In genomic region chr6:152636675-152637421, GRCh38 we compare ENCODE assay signal across 8 cellular contexts. TPM values are rescaled to one million over a fixed set of nuclear protein-coding genes. Genes with fewer than 3 reads are reported as not detected.
DNase-seq lines count a peak whose midpoint lies in the region; ATAC-seq, FAIRE-seq and TF ChIP-seq lines count a peak whose summit lies in the region.

TSS of gene SYNE1 (minus strand) at chr6:152637362. CDS start at chr6:152628331, 9,031 bp downstream.

- H2AFZ ChIP-seq in HepG2 (ENCODE audit: low read length) = no peak within 1 kb of the TSS

- H3K4me2 ChIP-seq in HepG2 (ENCODE audit: low read depth, low read length) = peak within 1 kb of the TSS; percentile 39

- no peaks in the 10 kb centered on the region for H3K36me3 ChIP-seq in BJ (ENCODE audit: control insufficient read depth, insufficient read depth, low read length)
- H3K36me3 ChIP-seq in HepG2 (replicated peaks in 1 of 2; ENCODE audit: control insufficient read depth in 1 of 2, insufficient read depth in 2 of 2, low read length in 2 of 2) = no peaks in the 10 kb centered on the region
- no peaks in the 10 kb centered on the region for H3K36me3 ChIP-seq in stomach smooth muscle (ENCODE audit: control insufficient read depth in 2 of 2, insufficient read depth in 2 of 2, low read length in 2 of 2)

- peak within 1 kb of the TSS; percentile 78 for H3K4me3 Mint-ChIP-seq in dendritic cell treated with granulocyte-macrophage colony-stimulating factor and Interleukin-4, amounts not matched to agents 40 ng/mL and 50 ng/mL, for 4 days

- CTCF ChIA-PET in BJ (lab: Yijun Ruan, JAX) = interaction anchor here (1.4 kb wide), 1 partner anchor 85 kb away, joined by 8 read pairs; no protein-coding TSS in a partner anchor
- CTCF ChIA-PET in HepG2 (lab: Yijun Ruan, JAX; ENCODE audit: low intra/inter-chr PET ratio, low total read pairs) = no interaction called here

- DNase-seq in BJ (ENCODE audit: low read depth) (no peak), RPMI7951 (ENCODE audit: low read depth) (peak; percentile 45), HepG2 (ENCODE audit: low spot score) (no peak), NOMO-1 (lab: John Stamatoyannopoulos, UW; ENCODE audit: unreplicated experiment in 2 of 2) (no peak), DMS153 (lab: John Stamatoyannopoulos, UW) (no peak)

- no peaks in the 10 kb centered on the region for H4K20me1 ChIP-seq in HepG2 (ENCODE audit: insufficient read depth, low read length)

- intact Hi-C loops in dendritic cell treated with granulocyte-macrophage colony-stimulating factor and Interleukin-4, amounts not matched to agents 40 ng/mL and 50 ng/mL, for 4 days (cut with micrococcal nuclease) = no loop called here
- intact Hi-C loops in HepG2 (cut with micrococcal nuclease; ENCODE audit: unreplicated experiment) = no loop called here

- H3K9me3 ChIP-seq in HepG2 (ENCODE audit: low read length) = no peaks in the 10 kb centered on the region
- H3K9me3 ChIP-seq in stomach smooth muscle (ENCODE audit: control insufficient read depth in 2 of 2, low read length in 2 of 2) = no peaks in the 10 kb centered on the region

- TF ChIP-seq RAD21 in HepG2 (CRISPR knock-in tag; IDR thresholded peaks at IDR 0.05) = no peak

- no peak within 1 kb of the TSS for H3K9ac ChIP-seq in HepG2 (ENCODE audit: insufficient read depth, low read depth, low read length)
- H3K9ac ChIP-seq in stomach smooth muscle (ENCODE audit: low read length in 2 of 2) = peak within 1 kb of the TSS; percentile 56 to 60

- H3K36me3 Mint-ChIP-seq in dendritic cell treated with granulocyte-macrophage colony-stimulating factor and Interleukin-4, amounts not matched to agents 40 ng/mL and 50 ng/mL, for 4 days (ENCODE audit: low read depth) = no peaks in the 10 kb centered on the region

- H3K4me1 ChIP-seq in HepG2 (ENCODE audit: insufficient read depth, low read length) (no peaks in the 10 kb centered on the region), stomach smooth muscle (ENCODE audit: control insufficient read depth, insufficient read depth, low read length) (peaks cover 10% of the 10 kb centered on the region)

- peak within 1 kb of the TSS; percentile 72 for H3K27ac Mint-ChIP-seq in dendritic cell treated with granulocyte-macrophage colony-stimulating factor and Interleukin-4, amounts not matched to agents 40 ng/mL and 50 ng/mL, for 4 days

- H3K4me1 Mint-ChIP-seq in dendritic cell treated with granulocyte-macrophage colony-stimulating factor and Interleukin-4, amounts not matched to agents 40 ng/mL and 50 ng/mL, for 4 days (ENCODE audit: low read depth) = peaks cover 28% of the 10 kb centered on the region

- TF ChIP-seq POLR2A in HepG2 (IDR thresholded peaks at IDR 0.05; ENCODE audit: insufficient read depth in 1 of 2, low read depth in 2 of 2, low read length in 2 of 2) = no peak

- no peak for TF ChIP-seq CTCF in BJ (IDR thresholded peaks at IDR 0.05; ENCODE audit: insufficient read depth, low read depth, low read length)
- no peak for TF ChIP-seq CTCF in HepG2 (CRISPR knock-in tag; IDR thresholded peaks at IDR 0.05)

- BruUV-seq in HepG2 (replicated peaks; lab: Mats Ljungman, UMichigan) = no TSS peak

- H3K27me3 ChIP-seq in BJ (ENCODE audit: control insufficient read depth, insufficient read depth, low read length) (no peaks in the 10 kb centered on the region), HepG2 (ENCODE audit: control insufficient read depth in 1 of 2, insufficient read depth in 2 of 2, low read length in 2 of 2) (peaks cover 9 to 39% of the 10 kb centered on the region in 2 experiments), stomach smooth muscle (ENCODE audit: control insufficient read depth in 1 of 2, insufficient read depth in 2 of 2, low read length in 2 of 2) (no peaks in the 10 kb centered on the region)

- no peaks in the 10 kb centered on the region for H3K9me3 Mint-ChIP-seq in dendritic cell treated with granulocyte-macrophage colony-stimulating factor and Interleukin-4, amounts not matched to agents 40 ng/mL and 50 ng/mL, for 4 days

- FAIRE-seq in HepG2 (lab: Jason Lieb, UNC) = no peak

- no peak for TF ChIP-seq EP300 in HepG2 (IDR thresholded peaks at IDR 0.05; ENCODE audit: low read depth in 2 of 2, low read length in 2 of 2)
- TF ChIP-seq EP300 in HepG2 (CRISPR knock-in tag; IDR thresholded peaks at IDR 0.05; ENCODE audit: borderline replicate concordance) = no peak

- ATAC-seq in GM21390 (IDR thresholded peaks at IDR 0.05; ENCODE audit: unreplicated experiment) (peak; percentile 43), HepG2 (peak; percentile 97)

- peaks cover 42% of the 10 kb centered on the region for H3K27me3 Mint-ChIP-seq in dendritic cell treated with granulocyte-macrophage colony-stimulating factor and Interleukin-4, amounts not matched to agents 40 ng/mL and 50 ng/mL, for 4 days

- peak within 1 kb of the TSS; percentile 64 for H3K4me3 ChIP-seq in BJ (ENCODE audit: low read depth, low read length)
- peak within 1 kb of the TSS in 1 of 3 experiments; percentile 31; a peak in 1 of 6 replicates for H3K4me3 ChIP-seq in HepG2 (replicated peaks in 1 of 3; ENCODE audit: insufficient read depth in 1 of 3, low read depth in 2 of 3, low read length in 3 of 3)
- peak within 1 kb of the TSS; percentile 88 to 92 for H3K4me3 ChIP-seq in stomach smooth muscle (ENCODE audit: low read length in 2 of 2)

- no peaks in the 10 kb centered on the region for H3K79me2 ChIP-seq in HepG2 (ENCODE audit: insufficient read depth, low read length)

- H3K27ac ChIP-seq in HepG2 (ENCODE audit: extremely low read length, insufficient read depth, low read length) = no peak within 1 kb of the TSS
- H3K27ac ChIP-seq in stomach smooth muscle (ENCODE audit: low read length) = no peak within 1 kb of the TSS

- 19% methylated on average over 23 of the region's 78 CpGs for WGBS in HepG2 (ENCODE audit: low lambda C conversion rate)

- POLR2A ChIA-PET in BJ (lab: Charles Lee) = interaction anchor here (1.2 kb wide), 1 partner anchor 11 kb away, joined by 5 read pairs; no protein-coding TSS in a partner anchor
- POLR2A ChIA-PET in HepG2 (lab: Yijun Ruan, JAX) = no interaction called here

- in situ Hi-C loops in HepG2 (cut with HindIII; ENCODE audit: extremely low pct_ligation_motif_present, low pct_unique_long_range_greater_than_20kb) = no loop called here

TF ChIP-seq in HepG2, 621 proteins besides CTCF, POLR2A, EP300 and RAD21:
- TF ChIP-seq EZH2 (conservative IDR thresholded peaks at IDR 0.05; ENCODE audit: low read depth, low read length) (0 out of 2 replicates have a peak, but pooled peaks have one; percentile 77), UBTF (CRISPR knock-in tag; IDR thresholded peaks at IDR 0.05) (peak; percentile 45; the same call in 1 of the 2 replicates), ZNF563 (CRISPR knock-in tag; IDR thresholded peaks at IDR 0.05) (0 out of 2 replicates have a peak, but pooled peaks have one; percentile 25), KAT2B (IDR thresholded peaks at IDR 0.05; ENCODE audit: borderline replicate concordance, low read depth, low read length) (no peak)

RNA-seq across cellular contexts. Expression of gene SYNE1, which starts in this region (rescaled TPM):
- 42.6 and 44.2 TPM in 2 replicates for polyA plus RNA-seq in BJ (2011; rRNA removed)
- 160 and 205 TPM in 2 replicates for polyA minus RNA-seq in BJ (2011; rRNA and poly(A)+ RNA removed)
- total RNA-seq in RPMI7951 (2014; rRNA removed; shearing (Covaris generic)) = 38.6 and 40.0 TPM in 2 replicates
- 15.9 and 19.5 TPM in 2 replicates for total RNA-seq in HepG2 (2016; rRNA removed; fragmentation: Illumina TruSeq; extraction: Trizol)
- 1.7 and 2.4 TPM in 2 replicates for total RNA-seq in HepG2 (2016; cell fraction: cytosol; rRNA removed; fragmentation: Illumina TruSeq; extraction: Trizol; ENCODE audit: low read depth)
- total RNA-seq in HepG2 (2016; cell fraction: insoluble cytoplasmic fraction; rRNA removed; fragmentation: Illumina TruSeq; extraction: Trizol) = 14.8 and 18.7 TPM in 2 replicates
- 3.8 and 4.1 TPM in 2 replicates for total RNA-seq in HepG2 (2016; cell fraction: membrane; rRNA removed; fragmentation: Illumina TruSeq; extraction: Trizol)
- 21.1 and 25.0 TPM in 2 replicates for total RNA-seq in HepG2 (2016; cell fraction: nucleus; rRNA removed; fragmentation: Illumina TruSeq; extraction: Trizol)
- polyA plus RNA-seq in HepG2 (2011; rRNA removed) = 5.5 and 6.1 TPM in 2 replicates
- polyA plus RNA-seq in HepG2 (2011; cell fraction: cytosol; rRNA removed) = 4.8 and 5.1 TPM in 2 replicates
- polyA plus RNA-seq in HepG2 (2011; cell fraction: nucleus; rRNA removed) = 13.2 and 13.5 TPM in 2 replicates
- 6.4 and 7.6 TPM in 2 replicates for polyA plus RNA-seq in HepG2 (2012)
- 0.44 and 0.52 TPM in 2 replicates for polyA plus RNA-seq in HepG2 (2016; cell fraction: cytosol; fragmentation: Illumina TruSeq; extraction: Trizol; ENCODE audit: low read depth)
- 8.3 and 8.6 TPM in 2 replicates for polyA plus RNA-seq in HepG2 (2016; cell fraction: insoluble cytoplasmic fraction; fragmentation: Illumina TruSeq; extraction: Trizol; ENCODE audit: low read depth)
- polyA plus RNA-seq in HepG2 (2016; cell fraction: membrane; fragmentation: Illumina TruSeq; extraction: Trizol; ENCODE audit: low read depth) = 0.88 and 1.5 TPM in 2 replicates
- polyA plus RNA-seq in HepG2 (2016; cell fraction: nucleus; fragmentation: Illumina TruSeq; extraction: Trizol; ENCODE audit: insufficient read depth, low read depth) = 10.6 and 13.5 TPM in 2 replicates
- 2.8 and 29.3 TPM in 2 replicates for polyA minus RNA-seq in HepG2 (2011; rRNA and poly(A)+ RNA removed; ENCODE audit: low replicate concordance)
- 11.0 and 13.4 TPM in 2 replicates for polyA minus RNA-seq in HepG2 (2011; cell fraction: cytosol; rRNA and poly(A)+ RNA removed)
- polyA minus RNA-seq in HepG2 (2011; cell fraction: nucleus; rRNA and poly(A)+ RNA removed) = 45.6 and 57.7 TPM in 2 replicates
